Comparison of ENCODE assay signal across 1 cellular context in the genomic region with DNA sequence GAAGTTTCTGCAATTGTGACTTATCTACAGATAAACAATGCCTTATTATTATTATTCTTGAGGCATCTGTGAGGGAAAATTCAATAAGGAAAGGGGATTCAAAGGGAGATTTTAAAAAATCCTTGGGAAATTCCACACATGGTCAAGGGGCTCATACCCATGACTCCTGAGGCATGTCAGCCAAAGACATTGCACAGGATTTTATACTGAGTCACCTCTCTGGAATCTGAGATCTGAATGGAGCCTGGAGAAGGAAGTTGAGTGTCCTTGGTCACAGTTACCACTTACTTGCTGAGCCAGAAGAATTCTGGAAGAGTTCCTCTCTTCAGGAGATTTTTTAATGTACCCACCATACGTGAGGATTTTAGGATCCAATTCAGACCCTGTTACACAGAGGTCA.
TF ChIP-seq lines count a peak whose summit lies in the region.

No MANE protein-coding gene starts in this region.

TF ChIP-seq in HepG2, 621 proteins besides CTCF, POLR2A, EP300 and RAD21 (continued from another document):
- TF ChIP-seq RAD51 (IDR thresholded peaks at IDR 0.05; ENCODE audit: borderline replicate concordance) (no peak), CREM (IDR thresholded peaks at IDR 0.05) (no peak), CREM (CRISPR knock-in tag; IDR thresholded peaks at IDR 0.05) (no peak), ELF4 (CRISPR knock-in tag; IDR thresholded peaks at IDR 0.05; ENCODE audit: borderline replicate concordance) (no peak), ZNF737 (CRISPR knock-in tag; IDR thresholded peaks at IDR 0.05; ENCODE audit: borderline replicate concordance) (no peak), ZNF333 (CRISPR knock-in tag; IDR thresholded peaks at IDR 0.05; ENCODE audit: borderline replicate concordance) (no peak), ZNF878 (CRISPR knock-in tag; IDR thresholded peaks at IDR 0.05) (no peak), SALL1 (CRISPR knock-in tag; IDR thresholded peaks at IDR 0.05) (no peak), ASH2L (IDR thresholded peaks at IDR 0.05; ENCODE audit: insufficient read length, low read depth, low read length) (no peak), FOXO4 (CRISPR knock-in tag; conservative IDR thresholded peaks at IDR 0.05) (no peak), ZNF512B (CRISPR knock-in tag; IDR thresholded peaks at IDR 0.05; ENCODE audit: borderline replicate concordance) (no peak), GATA4 (IDR thresholded peaks at IDR 0.05; ENCODE audit: borderline replicate concordance, low read depth) (no peak), ZNF652 (CRISPR knock-in tag; IDR thresholded peaks at IDR 0.05; ENCODE audit: borderline replicate concordance, low read depth) (no peak), KDM1A (CRISPR knock-in tag; IDR thresholded peaks at IDR 0.05) (no peak), MNT (IDR thresholded peaks at IDR 0.05) (no peak)
- TF ChIP-seq, protein P1, sequence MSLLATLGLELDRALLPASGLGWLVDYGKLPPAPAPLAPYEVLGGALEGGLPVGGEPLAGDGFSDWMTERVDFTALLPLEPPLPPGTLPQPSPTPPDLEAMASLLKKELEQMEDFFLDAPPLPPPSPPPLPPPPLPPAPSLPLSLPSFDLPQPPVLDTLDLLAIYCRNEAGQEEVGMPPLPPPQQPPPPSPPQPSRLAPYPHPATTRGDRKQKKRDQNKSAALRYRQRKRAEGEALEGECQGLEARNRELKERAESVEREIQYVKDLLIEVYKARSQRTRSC (CRISPR knock-in tag; IDR thresholded peaks at IDR 0.05; ENCODE audit: low read depth), result no peak
TF ChIP-seq in HepG2: peak in this region for 0.
